Comparison of ENCODE assay signal across 8 cellular contexts in genomic region chr18:23515911-23516546, GRCh38. TPM values are rescaled to one million over a fixed set of nuclear protein-coding genes. Genes with fewer than 3 reads are reported as not detected.
DNase-seq lines count a peak whose midpoint lies in the region; ATAC-seq and TF ChIP-seq lines count a peak whose summit lies in the region.

No MANE protein-coding gene starts in this region.

- peak; percentile 79 for DNase-seq in DND-41
- DNase-seq in LoVo (ENCODE audit: low spot score) = peak; percentile 80
- DNase-seq in SHP77 (lab: John Stamatoyannopoulos, UW) = peak; percentile 63 to 75
- DNase-seq in activated effector memory CD4-positive, alpha-beta T cell treated with Interleukin-2 at 50 U/mL for 16 hours = peak; percentile 58
- peak in 1 of 2 donors; percentile 56 for DNase-seq in foreskin keratinocyte
- peak; percentile 64 for DNase-seq in osteoblast (ENCODE audit: insufficient read length, low spot score, missing footprints)
- DNase-seq in tibial artery = peak; percentile 69 to 78

- H3K9me3 ChIP-seq in DND-41 (ENCODE audit: insufficient read depth, low read length, severe bottlenecking) (no peaks in the 10 kb centered on the region), osteoblast (ENCODE audit: low read depth, low read length) (no peaks in the 10 kb centered on the region), tibial artery (no peaks in the 10 kb centered on the region)

- H3K27ac ChIP-seq in DND-41 (ENCODE audit: low read length) (no peak overlapping the region), foreskin keratinocyte (peak overlapping the region; percentile 30), osteoblast (ENCODE audit: low read depth, low read length) (peak overlapping the region; percentile 14), tibial artery (no peak overlapping the region)

- peaks cover 72% of the 10 kb centered on the region for H3K36me3 ChIP-seq in DND-41 (ENCODE audit: insufficient read depth, low read length)
- peaks cover 40% of the 10 kb centered on the region for H3K36me3 ChIP-seq in osteoblast (ENCODE audit: insufficient read depth, low read length)
- H3K36me3 ChIP-seq in tibial artery = peaks cover 43 to 87% (median 66%) of the 10 kb centered on the region in 3 donors

- H3K4me2 ChIP-seq in DND-41 (ENCODE audit: insufficient read depth, low read length) (no peak overlapping the region), osteoblast (ENCODE audit: insufficient read depth, low read length) (no peak overlapping the region)

- H3K79me2 ChIP-seq in DND-41 (ENCODE audit: insufficient read depth, low read length) (no peaks in the 10 kb centered on the region), osteoblast (ENCODE audit: insufficient read depth, low read length) (no peaks in the 10 kb centered on the region)

- no peak overlapping the region for H3K9ac ChIP-seq in DND-41 (ENCODE audit: low read depth, low read length)

- 0 out of 2 replicates have a peak, but pooled peaks cover 2% of the 10 kb centered on the region for H3K4me1 ChIP-seq in DND-41 (ENCODE audit: insufficient read depth, low read length)
- H3K4me1 ChIP-seq in foreskin keratinocyte = peaks cover 14% of the 10 kb centered on the region
- H3K4me1 ChIP-seq in osteoblast (ENCODE audit: insufficient read depth, low read length) = no peaks in the 10 kb centered on the region
- peaks cover 0 to 5% (median 0%) of the 10 kb centered on the region in 4 donors for H3K4me1 ChIP-seq in tibial artery

- H4K20me1 ChIP-seq in DND-41 (ENCODE audit: insufficient read depth, low read length) (no peaks in the 10 kb centered on the region), osteoblast (ENCODE audit: insufficient read depth, low read length) (no peaks in the 10 kb centered on the region)

- H3K4me3 ChIP-seq in DND-41 (ENCODE audit: low read depth in 1 of 2, low read length in 2 of 2) (no peak overlapping the region), osteoblast (ENCODE audit: insufficient read depth, low read length) (no peak overlapping the region), tibial artery (no peak overlapping the region)

- H3K27me3 ChIP-seq in DND-41 (ENCODE audit: insufficient read depth, low read length, poor library complexity) (no peaks in the 10 kb centered on the region), foreskin keratinocyte (no peaks in the 10 kb centered on the region), osteoblast (ENCODE audit: insufficient read depth, low read length) (no peaks in the 10 kb centered on the region), tibial artery (no peaks in the 10 kb centered on the region)

- TF ChIP-seq CTCF in DND-41 (IDR thresholded peaks at IDR 0.05; ENCODE audit: borderline replicate concordance, extremely low read depth, low read length, poor library complexity, severe bottlenecking) (peak; percentile 98), foreskin keratinocyte (conservative IDR thresholded peaks at IDR 0.05) (peak; percentile 87), osteoblast (IDR thresholded peaks at IDR 0.05; ENCODE audit: extremely low read depth, low read depth, low read length) (peak; percentile 96), tibial artery (IDR thresholded peaks at IDR 0.05) (peak; percentile 72 to 83)

- intact Hi-C loops in tibial artery (cut with DNase I; ENCODE audit: low total_unique reads) = loop anchor here (5.0 kb wide), 1 partner anchor 71 kb away; the partner anchor contains the start of gene NPC1

- H2AFZ ChIP-seq in DND-41 (ENCODE audit: low read depth, low read length) = 0 out of 2 replicates have a peak overlapping the region, but pooled peaks have one; percentile 21
- H2AFZ ChIP-seq in osteoblast (ENCODE audit: low read length) = no peak overlapping the region

- ATAC-seq in DND-41 (ENCODE audit: insufficient read depth, low read depth) = peak; percentile 100
- ATAC-seq in GM21737 (IDR thresholded peaks at IDR 0.05; ENCODE audit: unreplicated experiment) = peak; percentile 78
- peak; percentile 87 for ATAC-seq in foreskin keratinocyte

RNA-seq across cellular contexts. Expression of gene RMC1, which starts 12.7 kb away (rescaled TPM):
- total RNA-seq in foreskin keratinocyte (21.9 and 27.8 TPM in 2 replicates), osteoblast (22.8 and 26.2 TPM in 2 replicates)
- polyA plus RNA-seq in foreskin keratinocyte = 17.9 and 22.5 TPM in 2 replicates

Comparison
In these comparisons a context has a peak if more than half of its experiments do, and no peak if none do; other contexts are left out.
1. H3K27ac ChIP-seq: peak in foreskin keratinocyte (single experiment) and osteoblast (single experiment); none in DND-41 (single experiment) and tibial artery (0 of 2).
2. Peak in every context shown above with its lines, with median percentiles within 50 percentile points of each other: ATAC-seq and CTCF ChIP-seq.